Comparison of ENCODE assay signal across 24 cellular contexts in genomic region chr19:50518091-50519005, GRCh38. TPM values are rescaled to one million over a fixed set of nuclear protein-coding genes. Genes with fewer than 3 reads are reported as not detected.
A peak's percentile ranks its signal among the peaks of the same experiment; 100 is the strongest.
DNase-seq lines count a peak whose midpoint lies in the region; ATAC-seq and TF ChIP-seq lines count a peak whose summit lies in the region.
"Had no signal": no experiment of that assay in that cellular context is flagged by ENCODE, and none has a peak within 500 bp of the region (broad histone marks: within the 10 kb centered on the region; RNA-seq: fewer than 3 reads in every experiment).

No MANE protein-coding gene starts in this region.

- no peaks in the 10 kb centered on the region for H3K9me2 ChIP-seq in OCI-LY1 (ENCODE audit: low read depth, low read length)

- H3K27me3 Mint-ChIP-seq in activated CD4-positive, alpha-beta T cell treated with anti-CD3 and anti-CD28 coated beads, Interleukin-2, amount 10 ng/mL, durations not matched to agents 24 days and 14 days, result peaks cover 3% of the 10 kb centered on the region
- H3K27me3 Mint-ChIP-seq in stimulated activated memory B cell treated with anti-CD40 and anti-IgM and Interleukin-4, amounts not matched to agents 10 μg/mL and 1 μg/mL and 100 μg/mL, for 72 hours, result peaks cover 26% of the 10 kb centered on the region

- H3K9ac ChIP-seq in OCI-LY1 (ENCODE audit: low read length), result no peak overlapping the region

- no peak overlapping the region for H2AFZ ChIP-seq in OCI-LY1 (ENCODE audit: low read length)

- H3K4me1 Mint-ChIP-seq in activated CD4-positive, alpha-beta T cell treated with anti-CD3 and anti-CD28 coated beads, Interleukin-2, amount 10 ng/mL, durations not matched to agents 24 days and 14 days, result no peaks in the 10 kb centered on the region
- no peaks in the 10 kb centered on the region for H3K4me1 Mint-ChIP-seq in stimulated activated memory B cell treated with anti-CD40 and anti-IgM and Interleukin-4, amounts not matched to agents 10 μg/mL and 1 μg/mL and 100 μg/mL, for 72 hours
- H3K4me1 Mint-ChIP-seq: CD4-positive, CD25-positive, alpha-beta regulatory T cell had no signal

- H3K4me3 Mint-ChIP-seq in activated CD4-positive, alpha-beta T cell treated with anti-CD3 and anti-CD28 coated beads, Interleukin-2, amount 10 ng/mL, durations not matched to agents 24 days and 14 days, result no peak overlapping the region
- no peak overlapping the region for H3K4me3 Mint-ChIP-seq in stimulated activated memory B cell treated with anti-CD40 and anti-IgM and Interleukin-4, amounts not matched to agents 10 μg/mL and 1 μg/mL and 100 μg/mL, for 72 hours
- H3K4me3 Mint-ChIP-seq: activated naive CD4-positive, alpha-beta T cell treated with anti-CD3 and anti-CD28 coated beads for 36 hours; CD4-positive, CD25-positive, alpha-beta regulatory T cell; dendritic cell treated with granulocyte-macrophage colony-stimulating factor and Interleukin-4, amounts not matched to agents 40 ng/mL and 50 ng/mL, for 4 days had no signal

- H3K27ac ChIP-seq in OCI-LY1 (ENCODE audit: low read depth, low read length, poor library complexity, severe bottlenecking) (no peak overlapping the region), ascending aorta (no peak overlapping the region)
- H3K27ac ChIP-seq: SJSA1 had no signal

- no peaks in the 10 kb centered on the region for H4K20me1 ChIP-seq in OCI-LY1 (ENCODE audit: insufficient read depth, low read length)

- H3K36me3 ChIP-seq in OCI-LY1 (ENCODE audit: insufficient read depth, low read length), result no peaks in the 10 kb centered on the region
- no peaks in the 10 kb centered on the region for H3K36me3 ChIP-seq in ascending aorta
- H3K36me3 ChIP-seq: MG63, SJSA1 had no signal

- no peak overlapping the region for H3K4me3 ChIP-seq in OCI-LY1 (ENCODE audit: low read depth, low read length, poor library complexity, severe bottlenecking)
- no peak overlapping the region for H3K4me3 ChIP-seq in ascending aorta
- H3K4me3 ChIP-seq: MG63, SJSA1 had no signal

- peak; percentile 34; the same call in 1 of the 2 replicates for TF ChIP-seq CTCF in OCI-LY1 (IDR thresholded peaks at IDR 0.05; ENCODE audit: low read length)
- no peak for TF ChIP-seq CTCF in ascending aorta (IDR thresholded peaks at IDR 0.05)

- DNase-seq in activated CD4-positive, alpha-beta T cell treated with anti-CD3 and anti-CD28 coated beads for 48 hours, result peak; percentile 45
- no peak for DNase-seq in activated CD4-positive, alpha-beta T cell treated with anti-CD3 and anti-CD28 coated beads, Interleukin-2, amount 10 ng/mL, durations not matched to agents 24 days and 14 days
- peak; percentile 64 for DNase-seq in iPS-NIHi7 (ENCODE audit: extremely low spot score)
- DNase-seq in activated CD4-positive, CD25-positive, alpha-beta regulatory T cell treated with anti-CD3 and anti-CD28 coated beads, Interleukin-2, amount 50 U/mL, for 72 hours, result no peak
- DNase-seq in ascending aorta (ENCODE audit: low spot score in 2 of 2), result no peak
- DNase-seq: activated CD4-positive, alpha-beta T cell treated with anti-CD3 and anti-CD28 coated beads for 4 hours; activated naive CD4-positive, alpha-beta T cell treated with anti-CD3 and anti-CD28 coated beads for 36 hours; activated T-cell treated with anti-CD3 and anti-CD28 coated beads for 4 hours; CD4-positive, CD25-positive, alpha-beta regulatory T cell; DMS79; MG63; midbrain; NCI-H187 treated with DMSO at 0.1 percent for 48 hours; NCI-H446 treated with DMSO at 0.1 percent for 48 hours; nucleus accumbens; T1000 had no signal

- H3K36me3 Mint-ChIP-seq in activated CD4-positive, alpha-beta T cell treated with anti-CD3 and anti-CD28 coated beads, Interleukin-2, amount 10 ng/mL, durations not matched to agents 24 days and 14 days (ENCODE audit: low read depth), result no peaks in the 10 kb centered on the region
- H3K36me3 Mint-ChIP-seq in stimulated activated memory B cell treated with anti-CD40 and anti-IgM and Interleukin-4, amounts not matched to agents 10 μg/mL and 1 μg/mL and 100 μg/mL, for 72 hours, result no peaks in the 10 kb centered on the region
- H3K36me3 Mint-ChIP-seq: CD4-positive, CD25-positive, alpha-beta regulatory T cell had no signal

- H3K9me3 Mint-ChIP-seq in activated CD4-positive, alpha-beta T cell treated with anti-CD3 and anti-CD28 coated beads, Interleukin-2, amount 10 ng/mL, durations not matched to agents 24 days and 14 days, result no peaks in the 10 kb centered on the region
- H3K9me3 Mint-ChIP-seq in stimulated activated memory B cell treated with anti-CD40 and anti-IgM and Interleukin-4, amounts not matched to agents 10 μg/mL and 1 μg/mL and 100 μg/mL, for 72 hours, result no peaks in the 10 kb centered on the region
- H3K9me3 Mint-ChIP-seq: activated naive CD4-positive, alpha-beta T cell treated with anti-CD3 and anti-CD28 coated beads for 36 hours; dendritic cell treated with granulocyte-macrophage colony-stimulating factor and Interleukin-4, amounts not matched to agents 40 ng/mL and 50 ng/mL, for 4 days had no signal

- H3K4me1 ChIP-seq in OCI-LY1 (ENCODE audit: insufficient read depth, low read length, severe bottlenecking), result no peaks in the 10 kb centered on the region
- no peaks in the 10 kb centered on the region for H3K4me1 ChIP-seq in ascending aorta
- H3K4me1 ChIP-seq: SJSA1 had no signal

- peak; percentile 7 for ATAC-seq in stimulated activated memory B cell treated with anti-CD40 and anti-IgM and Interleukin-4, amounts not matched to agents 10 μg/mL and 1 μg/mL and 100 μg/mL, for 72 hours
- ATAC-seq in HG03097 (IDR thresholded peaks at IDR 0.05; ENCODE audit: low FRiP score, unreplicated experiment), result no peak

- H3F3A ChIP-seq in OCI-LY1 (ENCODE audit: insufficient read depth, low read length), result no peaks in the 10 kb centered on the region

- H3K27ac Mint-ChIP-seq in activated CD4-positive, alpha-beta T cell treated with anti-CD3 and anti-CD28 coated beads, Interleukin-2, amount 10 ng/mL, durations not matched to agents 24 days and 14 days, result no peak overlapping the region
- H3K27ac Mint-ChIP-seq in stimulated activated memory B cell treated with anti-CD40 and anti-IgM and Interleukin-4, amounts not matched to agents 10 μg/mL and 1 μg/mL and 100 μg/mL, for 72 hours, result no peak overlapping the region
- H3K27ac Mint-ChIP-seq: activated naive CD4-positive, alpha-beta T cell treated with anti-CD3 and anti-CD28 coated beads for 36 hours; CD4-positive, CD25-positive, alpha-beta regulatory T cell; dendritic cell treated with granulocyte-macrophage colony-stimulating factor and Interleukin-4, amounts not matched to agents 40 ng/mL and 50 ng/mL, for 4 days had no signal

- H3K9me3 ChIP-seq in OCI-LY1 (ENCODE audit: low read length) (no peaks in the 10 kb centered on the region), ascending aorta (no peaks in the 10 kb centered on the region)
- H3K9me3 ChIP-seq: MG63, SJSA1 had no signal

- 0 out of 2 replicates have a peak, but pooled peaks cover 4% of the 10 kb centered on the region for H3K27me3 ChIP-seq in OCI-LY1 (ENCODE audit: insufficient read depth, low read length)
- H3K27me3 ChIP-seq in ascending aorta, result no peaks in the 10 kb centered on the region
- H3K27me3 ChIP-seq: MG63 had no signal

- no peaks in the 10 kb centered on the region for H3K79me2 ChIP-seq in OCI-LY1 (ENCODE audit: insufficient read depth, low read length)

- intact Hi-C loops in activated CD4-positive, alpha-beta T cell treated with anti-CD3 and anti-CD28 coated beads, Interleukin-2, amount 10 ng/mL, durations not matched to agents 24 days and 14 days (cut with micrococcal nuclease), result loop anchor here (10.0 kb wide), 1 partner anchor 84 kb away; the partner anchor contains the start of gene MYBPC2
- intact Hi-C loops in ascending aorta (cut with DNase I), result loop anchor here (10.0 kb wide), 3 partner anchors 314 to 846 kb away; partner anchors contain the start of genes CLDND2, ETFB, MYH14 and VRK3

- no peak overlapping the region for H3K4me2 ChIP-seq in OCI-LY1 (ENCODE audit: low read length)

RNA-seq across cellular contexts. Expression of gene ASPDH, which starts 4.6 kb away (rescaled TPM):
- not detected in 2 replicates for total RNA-seq in activated CD4-positive, alpha-beta T cell treated with anti-CD3 and anti-CD28 coated beads, Interleukin-2, amount 10 ng/mL, durations not matched to agents 24 days and 14 days
- not detected for total RNA-seq in ascending aorta
- total RNA-seq: activated naive CD4-positive, alpha-beta T cell treated with anti-CD3 and anti-CD28 coated beads for 36 hours; CD4-positive, CD25-positive, alpha-beta regulatory T cell; epithelial cell of proximal tubule; H4; SJSA1; ureter had no signal

RNA-seq across cellular contexts. Expression of gene JOSD2, which starts 7.4 kb away (rescaled TPM):
- 41.7 and 44.0 TPM in 2 replicates for total RNA-seq in activated CD4-positive, alpha-beta T cell treated with anti-CD3 and anti-CD28 coated beads, Interleukin-2, amount 10 ng/mL, durations not matched to agents 24 days and 14 days
- 169 TPM for total RNA-seq in ascending aorta

RNA-seq across cellular contexts. Expression of gene GARIN5A, which starts 41.7 kb away (rescaled TPM):
- total RNA-seq in activated CD4-positive, alpha-beta T cell treated with anti-CD3 and anti-CD28 coated beads, Interleukin-2, amount 10 ng/mL, durations not matched to agents 24 days and 14 days, result 0.21 and 0.68 TPM in 2 replicates
- not detected for total RNA-seq in ascending aorta
- total RNA-seq: SJSA1 had no signal

RNA-seq across cellular contexts. Expression of gene EMC10, which starts 42.0 kb away (rescaled TPM):
- 79.2 and 81.6 TPM in 2 replicates for total RNA-seq in activated CD4-positive, alpha-beta T cell treated with anti-CD3 and anti-CD28 coated beads, Interleukin-2, amount 10 ng/mL, durations not matched to agents 24 days and 14 days
- 87.9 TPM for total RNA-seq in ascending aorta

RNA-seq across cellular contexts. Expression of gene LRRC4B, which starts 49.9 kb away (rescaled TPM):
- total RNA-seq in activated CD4-positive, alpha-beta T cell treated with anti-CD3 and anti-CD28 coated beads, Interleukin-2, amount 10 ng/mL, durations not matched to agents 24 days and 14 days, result 0.12 TPM in 1 of 2 replicates, not detected in the other
- total RNA-seq in ascending aorta, result 56.0 TPM
- total RNA-seq: activated naive CD4-positive, alpha-beta T cell treated with anti-CD3 and anti-CD28 coated beads for 36 hours; CD4-positive, CD25-positive, alpha-beta regulatory T cell; SJSA1 had no signal

Comparison
In these comparisons a context has a peak if more than half of its experiments do, and no peak if none do; other contexts are left out.
1. DNase-seq: peak in activated CD4-positive, alpha-beta T cell treated with anti-CD3 and anti-CD28 coated beads for 48 hours (single experiment) and iPS-NIHi7 (single experiment); none in activated CD4-positive, alpha-beta T cell treated with anti-CD3 and anti-CD28 coated beads, Interleukin-2, amount 10 ng/mL, durations not matched to agents 24 days and 14 days (single experiment), activated CD4-positive, CD25-positive, alpha-beta regulatory T cell treated with anti-CD3 and anti-CD28 coated beads, Interleukin-2, amount 50 U/mL, for 72 hours (single experiment) and ascending aorta (0 of 2).